In the genomic region with DNA sequence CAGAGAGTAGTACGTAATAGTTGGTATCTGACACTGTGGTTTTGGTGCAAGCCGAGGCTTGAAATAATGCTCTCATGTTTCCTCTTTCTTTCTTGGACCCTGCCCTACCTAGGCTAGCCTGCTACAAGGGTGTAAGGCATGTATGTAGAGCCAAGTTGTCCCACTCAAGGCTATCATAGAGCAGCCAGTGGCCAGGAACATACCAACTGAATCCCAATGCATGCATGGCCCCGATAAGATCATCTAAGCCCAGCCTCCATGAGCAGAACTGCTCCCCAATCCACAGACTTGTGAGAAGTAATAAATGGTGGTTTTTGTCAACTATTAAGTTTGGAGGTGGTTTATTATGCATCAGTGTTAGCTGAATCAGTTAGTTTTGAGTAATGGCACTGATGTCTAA, we compare ENCODE assay signal across 29 cellular contexts.
"Had no signal": no experiment of that assay in that cellular context is flagged by ENCODE, and none has a peak within 500 bp of the region (broad histone marks: within the 10 kb centered on the region; RNA-seq: fewer than 3 reads in every experiment).

No MANE protein-coding gene starts in this region.

- ATAC-seq: natural killer cell; psoas muscle; right cardiac atrium; right lobe of liver; stimulated activated naive B cell treated with anti-CD40 and anti-IgM and Interleukin-4, amounts not matched to agents 10 μg/mL and 1 μg/mL and 100 μg/mL, for 72 hours; upper lobe of right lung had no signal

- H2AFZ ChIP-seq: neural progenitor cell, parathyroid adenoma had no signal

- H3K9me3 Mint-ChIP-seq: natural killer cell; nephron; neural progenitor cell; stimulated activated effector memory CD8-positive, alpha-beta T cell treated with anti-CD3 and anti-CD28 coated beads, Interleukin-12 subunit alpha, Interleukin-12 subunit beta, amount 100 ng/mL, for 72 hours; stimulated activated naive CD8-positive, alpha-beta T cell treated with anti-CD3 and anti-CD28 coated beads, Interleukin-15, Interleukin-2, amounts not matched to agents 100 ng/mL and 50 ng/mL, for 24 hours; type B pancreatic cell had no signal

- H3K27me3 Mint-ChIP-seq: progenitor cell of endocrine pancreas, type B pancreatic cell had no signal

- H3K27ac ChIP-seq: neural progenitor cell, ovary, parathyroid adenoma, psoas muscle, right lobe of liver, sigmoid colon, stomach, suprapubic skin, testis, tibial artery, transverse colon, upper lobe of right lung, uterus had no signal

- H3K27me3 ChIP-seq: neural progenitor cell, right lobe of liver, sigmoid colon, stomach, suprapubic skin, testis, tibial artery, transverse colon, upper lobe of right lung, uterus had no signal

- FAIRE-seq: small intestine had no signal

- H3K36me3 Mint-ChIP-seq: natural killer cell; neural progenitor cell; stimulated activated effector memory CD8-positive, alpha-beta T cell treated with anti-CD3 and anti-CD28 coated beads, Interleukin-12 subunit alpha, Interleukin-12 subunit beta, amount 100 ng/mL, for 72 hours; type B pancreatic cell had no signal

- H3K36me3 ChIP-seq: neural progenitor cell, ovary, right lobe of liver, sigmoid colon, stomach, suprapubic skin, tibial artery, transverse colon, upper lobe of right lung, uterus had no signal

- H3K4me2 ChIP-seq: neural progenitor cell had no signal

- H3K4me3 Mint-ChIP-seq: natural killer cell; nephron; neural progenitor cell; stimulated activated effector memory CD8-positive, alpha-beta T cell treated with anti-CD3 and anti-CD28 coated beads, Interleukin-12 subunit alpha, Interleukin-12 subunit beta, amount 100 ng/mL, for 72 hours; stimulated activated naive B cell treated with anti-CD40 and anti-IgM and Interleukin-4, amounts not matched to agents 10 μg/mL and 1 μg/mL and 100 μg/mL, for 72 hours; stimulated activated naive CD8-positive, alpha-beta T cell treated with anti-CD3 and anti-CD28 coated beads, Interleukin-15, Interleukin-2, amounts not matched to agents 100 ng/mL and 50 ng/mL, for 24 hours; type B pancreatic cell had no signal

- H3K27ac Mint-ChIP-seq: natural killer cell; nephron; neural progenitor cell; progenitor cell of endocrine pancreas; stimulated activated effector memory CD8-positive, alpha-beta T cell treated with anti-CD3 and anti-CD28 coated beads, Interleukin-12 subunit alpha, Interleukin-12 subunit beta, amount 100 ng/mL, for 72 hours; stimulated activated naive B cell treated with anti-CD40 and anti-IgM and Interleukin-4, amounts not matched to agents 10 μg/mL and 1 μg/mL and 100 μg/mL, for 72 hours; stimulated activated naive CD8-positive, alpha-beta T cell treated with anti-CD3 and anti-CD28 coated beads, Interleukin-15, Interleukin-2, amounts not matched to agents 100 ng/mL and 50 ng/mL, for 24 hours; type B pancreatic cell had no signal

- H3K4me1 ChIP-seq: neural progenitor cell, parathyroid adenoma, psoas muscle, right lobe of liver, sigmoid colon, stomach, suprapubic skin, testis, tibial artery, transverse colon, upper lobe of right lung, uterus had no signal

- H3K4me3 ChIP-seq: neural progenitor cell, ovary, psoas muscle, right lobe of liver, sigmoid colon, stomach, suprapubic skin, testis, tibial artery, transverse colon, upper lobe of right lung, uterus had no signal

- H3K4me1 Mint-ChIP-seq: natural killer cell; nephron; neural progenitor cell; stimulated activated effector memory CD8-positive, alpha-beta T cell treated with anti-CD3 and anti-CD28 coated beads, Interleukin-12 subunit alpha, Interleukin-12 subunit beta, amount 100 ng/mL, for 72 hours; stimulated activated naive B cell treated with anti-CD40 and anti-IgM and Interleukin-4, amounts not matched to agents 10 μg/mL and 1 μg/mL and 100 μg/mL, for 72 hours had no signal

- DNase-seq: natural killer cell; occipital lobe; ovary; posterior cingulate gyrus; psoas muscle; right cardiac atrium; right lobe of liver; sigmoid colon; small intestine; stimulated activated CD4-positive, alpha-beta T cell treated with anti-CD3 and anti-CD28 coated beads, Interleukin-15, amount 100 ng/mL, for 24 hours; stimulated activated CD4-positive, alpha-beta T cell treated with anti-CD3 and anti-CD28 coated beads, Interleukin-2, amount 100 ng/mL, for 24 hours; stimulated activated CD4-positive, alpha-beta T cell treated with anti-CD3 and anti-CD28 coated beads, Interleukin-2, amount 100 ng/mL, for 48 hours; stimulated activated CD4-positive, alpha-beta T cell treated with anti-CD3 and anti-CD28 coated beads, Interleukin-4, amount 100 ng/mL, for 24 hours; stimulated activated naive B cell treated with anti-CD40 and anti-IgM and Interleukin-4, amounts not matched to agents 10 μg/mL and 1 μg/mL and 100 μg/mL, for 72 hours; stimulated activated naive CD4-positive, alpha-beta T cell treated with Interleukin-2 at 50 U/mL for 16 hours; stomach; testis; tibial artery; transverse colon; upper lobe of right lung; uterus had no signal
